Comparison of ENCODE assay signal across 22 cellular contexts in genomic region chr10:78535716-78536218, GRCh38.
"Had no signal": no experiment of that assay in that cellular context is flagged by ENCODE, and none has a peak within 500 bp of the region (broad histone marks: within the 10 kb centered on the region; RNA-seq: fewer than 3 reads in every experiment).

No MANE protein-coding gene starts in this region.

- H3K36me3 ChIP-seq: esophagus muscularis mucosa, heart right ventricle, left ventricle myocardium inferior, ovary, thoracic aorta, upper lobe of left lung had no signal

- H3K4me3 Mint-ChIP-seq: activated CD4-positive, alpha-beta T cell treated with anti-CD3 and anti-CD28 coated beads for 36 hours; central memory CD8-positive, alpha-beta T cell; naive B cell; T-helper 2 cell treated with Interferon-gamma antibody and Interleukin-4, amounts not matched to agents 5 μg/mL and 100 μg/mL, for 36 hours had no signal

- H3K4me1 Mint-ChIP-seq: activated CD4-positive, alpha-beta T cell treated with anti-CD3 and anti-CD28 coated beads for 36 hours; central memory CD8-positive, alpha-beta T cell had no signal

- DNase-seq: activated CD4-positive, alpha-beta T cell treated with anti-CD3 and anti-CD28 coated beads for 36 hours; activated CD4-positive, CD25-positive, alpha-beta regulatory T cell; activated gamma-delta T cell treated with Interleukin-2 at 50 U/mL for 16 hours; activated naive CD4-positive, alpha-beta T cell treated with anti-CD3 and anti-CD28 coated beads, Interleukin-2, amount 50 U/mL, for 16 hours; activated T-cell treated with anti-CD3 and anti-CD28 coated beads, Interleukin-2, amount 50 U/mL, for 1 hour; dermis blood vessel endothelial cell; effector CD4-positive, alpha-beta T cell; foreskin melanocyte; heart right ventricle; left ventricle myocardium inferior; naive B cell; ovary; stimulated activated CD4-positive, alpha-beta T cell treated with anti-CD3 and anti-CD28 coated beads, Interleukin-15, amount 100 ng/mL, for 24 hours; stimulated activated naive CD4-positive, alpha-beta T cell treated with Interleukin-2 at 50 U/mL for 16 hours; T-helper 1 cell; upper lobe of left lung had no signal

- ATAC-seq: activated CD4-positive, alpha-beta T cell treated with anti-CD3 and anti-CD28 coated beads for 36 hours; heart right ventricle; sciatic nerve had no signal

- H3K27ac Mint-ChIP-seq: activated CD4-positive, alpha-beta T cell treated with anti-CD3 and anti-CD28 coated beads for 36 hours; progenitor cell of endocrine pancreas; T-helper 2 cell treated with Interferon-gamma antibody and Interleukin-4, amounts not matched to agents 5 μg/mL and 100 μg/mL, for 36 hours had no signal

- H3K4me3 ChIP-seq: esophagus muscularis mucosa, heart right ventricle, left ventricle myocardium inferior, ovary, thoracic aorta, upper lobe of left lung had no signal

- H3K4me1 ChIP-seq: heart right ventricle, left ventricle myocardium inferior had no signal

- H3K27ac ChIP-seq: esophagus muscularis mucosa, heart right ventricle, left ventricle myocardium inferior, ovary, thoracic aorta, upper lobe of left lung had no signal

- H3K27me3 ChIP-seq: esophagus muscularis mucosa, heart right ventricle, ovary, upper lobe of left lung had no signal

- H3K9me3 Mint-ChIP-seq: central memory CD8-positive, alpha-beta T cell; T-helper 2 cell treated with Interferon-gamma antibody and Interleukin-4, amounts not matched to agents 5 μg/mL and 100 μg/mL, for 36 hours had no signal

- H3K9me3 ChIP-seq: esophagus muscularis mucosa, heart right ventricle, left ventricle myocardium inferior, ovary, thoracic aorta, upper lobe of left lung had no signal
